Comparison of ENCODE assay signal across 1 cellular context in the genomic region with DNA sequence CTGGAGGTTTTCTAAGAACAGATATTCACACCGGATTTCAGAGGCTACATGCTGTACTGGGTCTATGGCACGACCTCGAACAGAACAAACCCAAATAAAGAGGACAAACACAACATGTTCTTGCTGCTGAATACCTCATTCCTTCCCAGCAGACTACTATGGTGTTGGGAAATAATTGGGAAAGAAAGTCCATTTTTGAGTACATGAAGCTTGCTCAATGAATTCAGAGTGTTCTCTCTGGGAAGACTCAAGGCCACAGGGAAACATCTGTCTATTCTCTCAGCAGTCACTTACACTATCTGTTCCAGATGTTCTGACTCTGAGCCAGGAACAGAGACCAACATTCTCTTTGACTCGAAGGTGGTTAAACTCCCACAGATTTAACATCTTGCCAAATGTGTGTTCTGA.
A peak's percentile ranks its signal among the peaks of the same experiment; 100 is the strongest.
TF ChIP-seq lines count a peak whose summit lies in the region.

No MANE protein-coding gene starts in this region.

TF ChIP-seq in WTC11, 78 proteins besides CTCF, POLR2A, EP300 and RAD21 (continued from another document):
- TF ChIP-seq AR (CRISPR knock-in tag; IDR thresholded peaks at IDR 0.05) (no peak), ARID4B (CRISPR knock-in tag; IDR thresholded peaks at IDR 0.05; ENCODE audit: borderline replicate concordance) (no peak), NR3C1 (CRISPR knock-in tag; conservative IDR thresholded peaks at IDR 0.05; ENCODE audit: low read depth) (no peak), GRHL2 (CRISPR knock-in tag; IDR thresholded peaks at IDR 0.05; ENCODE audit: insufficient replicate concordance, severe bottlenecking) (no peak), TEAD1 (CRISPR knock-in tag; IDR thresholded peaks at IDR 0.05) (no peak), HMGA2 (CRISPR knock-in tag; IDR thresholded peaks at IDR 0.05) (no peak), GABPB1 (CRISPR knock-in tag; IDR thresholded peaks at IDR 0.05) (0 out of 2 replicates have a peak, but pooled peaks have one; percentile 35)
